ENCODE assay signal across 14 cellular contexts in genomic region chr13:49838989-49839388, GRCh38.
"Had no signal": no experiment of that assay in that cellular context is flagged by ENCODE, and none has a peak within 500 bp of the region (broad histone marks: within the 10 kb centered on the region; RNA-seq: fewer than 3 reads in every experiment).

No MANE protein-coding gene starts in this region.

- H3K36me3 ChIP-seq: cardiac muscle cell, heart left ventricle, thyroid gland had no signal

- H3K9ac ChIP-seq: parathyroid adenoma had no signal

- H3K9me3 ChIP-seq: heart left ventricle, thyroid gland had no signal

- ATAC-seq: activated CD8-positive, alpha-beta memory T cell treated with anti-CD3 and anti-CD28 coated beads, Interleukin-2, amount 10 ng/mL, durations not matched to agents 7 days and 5 days; activated T-cell treated with anti-CD3 and anti-CD28 coated beads, Interleukin-2, amount 50 U/mL, for 4 hours; heart left ventricle; left ventricle myocardium superior had no signal

- DNase-seq: activated CD4-positive, alpha-beta T cell treated with anti-CD3 and anti-CD28 coated beads, Interleukin-2, amount 50 U/mL, for 48 hours; activated CD4-positive, CD25-positive, alpha-beta regulatory T cell treated with anti-CD3 and anti-CD28 coated beads, Interleukin-2, amount 50 U/mL, for 72 hours; activated CD8-positive, alpha-beta memory T cell treated with anti-CD3 and anti-CD28 coated beads, Interleukin-2, amount 10 ng/mL, durations not matched to agents 7 days and 5 days; activated gamma-delta T cell treated with Interleukin-2 at 50 U/mL for 16 hours; activated naive CD8-positive, alpha-beta T cell treated with anti-CD3 and anti-CD28 coated beads for 36 hours; activated T-cell treated with anti-CD3 and anti-CD28 coated beads, Interleukin-2, amount 50 U/mL, for 4 hours; aorta; heart left ventricle; left ventricle myocardium superior; retina; thyroid gland had no signal

- H3K27ac ChIP-seq: cardiac muscle cell, heart left ventricle, parathyroid adenoma, skin epidermis, thyroid gland had no signal

- H3K27me3 ChIP-seq: cardiac muscle cell, heart left ventricle, thyroid gland had no signal

- H3K4me1 ChIP-seq: heart left ventricle, parathyroid adenoma, thyroid gland had no signal

- H2AFZ ChIP-seq: parathyroid adenoma had no signal

- H3K4me3 ChIP-seq: cardiac muscle cell, heart left ventricle, skin epidermis, thyroid gland had no signal
